Comparison of ENCODE assay signal across 9 cellular contexts in genomic region chrX:71622347-71623104, GRCh38. TPM values are rescaled to one million over a fixed set of nuclear protein-coding genes. Genes with fewer than 3 reads are reported as not detected.
A peak's percentile ranks its signal among the peaks of the same experiment; 100 is the strongest.
DNase-seq lines count a peak whose midpoint lies in the region; ATAC-seq and TF ChIP-seq lines count a peak whose summit lies in the region.
"Had no signal": no experiment of that assay in that cellular context is flagged by ENCODE, and none has a peak within 500 bp of the region (broad histone marks: within the 10 kb centered on the region; RNA-seq: fewer than 3 reads in every experiment).

No MANE protein-coding gene starts in this region.

- H3K4me1 Mint-ChIP-seq in activated CD8-positive, alpha-beta T cell treated with anti-CD3 and anti-CD28 coated beads for 36 hours (ENCODE audit: low read depth) = peaks cover 56% of the 10 kb centered on the region

- H3K4me1 ChIP-seq in duodenal mucosa (ENCODE audit: control insufficient read depth in 1 of 2, insufficient read depth in 2 of 2, low read length in 2 of 2) (peaks cover 62 to 67% of the 10 kb centered on the region in 2 donors), mesenchymal stem cell (ENCODE audit: control insufficient read depth, insufficient read depth, low read depth, low read length) (peaks cover 10% of the 10 kb centered on the region)

- H3K18ac ChIP-seq in mesenchymal stem cell (ENCODE audit: low read depth in 1 of 2, low read length in 2 of 2) = peak overlapping the region in 1 of 2 experiments; percentile 34

- peak; percentile 64 for DNase-seq in GM10248 (ENCODE audit: extremely low spot score)
- DNase-seq in H7 = peak; percentile 83
- peak; percentile 31 for DNase-seq in NAMALWA (ENCODE audit: low spot score)
- peak; percentile 88 for DNase-seq in activated CD8-positive, alpha-beta T cell treated with anti-CD3 and anti-CD28 coated beads for 36 hours
- peak; percentile 64 for DNase-seq in mesenchymal stem cell
- peak; percentile 58 to 66 for DNase-seq in stimulated activated CD8-positive, alpha-beta memory T cell treated with anti-CD3 and anti-CD28 coated beads, Interleukin-7, amount 100 ng/mL, for 48 hours (ENCODE audit: extremely low read depth in 1 of 2, low read depth in 1 of 2)

- H3K36me3 ChIP-seq in H7 (replicated peaks; ENCODE audit: control insufficient read depth, insufficient read depth, low read length) (no peaks in the 10 kb centered on the region), duodenal mucosa (ENCODE audit: control insufficient read depth in 1 of 2, insufficient read depth in 2 of 2, low read length in 2 of 2) (no peaks in the 10 kb centered on the region), mesenchymal stem cell (ENCODE audit: control insufficient read depth in 1 of 2, insufficient read depth in 2 of 2, low read depth in 1 of 2, low read length in 2 of 2) (peaks cover 0 to 23% of the 10 kb centered on the region in 2 experiments)

- H3K4me2 ChIP-seq in mesenchymal stem cell (ENCODE audit: low read length, poor library complexity, severe bottlenecking) = no peak overlapping the region

- no peak overlapping the region for H2BK12ac ChIP-seq in mesenchymal stem cell (ENCODE audit: low read length in 2 of 2)

- peaks cover 14% of the 10 kb centered on the region for H3K36me3 Mint-ChIP-seq in activated CD8-positive, alpha-beta T cell treated with anti-CD3 and anti-CD28 coated beads for 36 hours (ENCODE audit: low read depth)

- ATAC-seq in activated CD8-positive, alpha-beta T cell treated with anti-CD3 and anti-CD28 coated beads for 36 hours = peak; percentile 63
- ATAC-seq in HG02884 (IDR thresholded peaks at IDR 0.05; ENCODE audit: unreplicated experiment) = no peak

- H2AK5ac ChIP-seq in mesenchymal stem cell (ENCODE audit: low read length, severe bottlenecking) = no peak overlapping the region

- H3K9ac ChIP-seq in duodenal mucosa (ENCODE audit: low read depth in 1 of 2, low read length in 2 of 2) = peak overlapping the region; percentile 51 to 66
- H3K9ac ChIP-seq in mesenchymal stem cell (ENCODE audit: low read length) = peak overlapping the region; percentile 80

- H3K27me3 ChIP-seq in H7 (ENCODE audit: control insufficient read depth, insufficient read depth, low read length) = no peaks in the 10 kb centered on the region
- no peaks in the 10 kb centered on the region for H3K27me3 ChIP-seq in duodenal mucosa (ENCODE audit: control insufficient read depth in 1 of 2, insufficient read depth in 2 of 2, low read length in 2 of 2)
- H3K27me3 ChIP-seq in mesenchymal stem cell (ENCODE audit: control insufficient read depth in 1 of 2, insufficient read depth in 1 of 2, low read length in 2 of 2) = no peaks in the 10 kb centered on the region

- H2BK120ac ChIP-seq in mesenchymal stem cell (ENCODE audit: low read depth, low read length) = no peak overlapping the region

- intact Hi-C loops in activated CD8-positive, alpha-beta T cell treated with anti-CD3 and anti-CD28 coated beads for 36 hours (cut with micrococcal nuclease) = no loop called here

- H3K4me3 Mint-ChIP-seq in activated CD8-positive, alpha-beta T cell treated with anti-CD3 and anti-CD28 coated beads for 36 hours = peak overlapping the region; percentile 67

- POLR2A ChIA-PET in GM10248 (lab: Yijun Ruan, JAX) = interaction anchor here (0.5 to 0.9 kb wide), 2 partner anchors 257 to 504 kb away, joined by 5 to 9 read pairs; partner anchors contain the start of genes MED12 and TAF1
- POLR2A ChIA-PET in activated CD8-positive, alpha-beta T cell treated with anti-CD3 and anti-CD28 coated beads for 36 hours (lab: Charles Lee) = interaction anchor here (0.6 to 2.3 kb wide), 9 partner anchors 9 to 119 kb away, joined by 3 to 16 read pairs (median 3); partner anchors contain the start of gene OGT

- no peak overlapping the region for H2BK15ac ChIP-seq in mesenchymal stem cell (ENCODE audit: low read depth, poor library complexity, severe bottlenecking)

- no peak overlapping the region for H3K23ac ChIP-seq in mesenchymal stem cell (ENCODE audit: low read length in 2 of 2)

- peak overlapping the region; percentile 51 for H2AFZ ChIP-seq in mesenchymal stem cell (ENCODE audit: low read depth, low read length)

- peak overlapping the region; percentile 75 for H4K8ac ChIP-seq in mesenchymal stem cell (ENCODE audit: low read length)

- 53% methylated on average over 13 of the region's 15 CpGs for WGBS in mesenchymal stem cell

- H3K9me3 Mint-ChIP-seq in activated CD8-positive, alpha-beta T cell treated with anti-CD3 and anti-CD28 coated beads for 36 hours = peaks cover 3% of the 10 kb centered on the region

- no peaks in the 10 kb centered on the region for H3K27me3 Mint-ChIP-seq in activated CD8-positive, alpha-beta T cell treated with anti-CD3 and anti-CD28 coated beads for 36 hours

- peaks cover 1% of the 10 kb centered on the region for H3K79me1 ChIP-seq in mesenchymal stem cell (replicated peaks; ENCODE audit: low read length, poor library complexity, severe bottlenecking)

- H4K91ac ChIP-seq in mesenchymal stem cell (ENCODE audit: low read length) = no peak overlapping the region

- no peak overlapping the region for H2BK5ac ChIP-seq in mesenchymal stem cell (ENCODE audit: low read depth, low read length, poor library complexity, severe bottlenecking)

- H3K14ac ChIP-seq in mesenchymal stem cell (ENCODE audit: low read length in 2 of 2) = no peak overlapping the region

- CTCF ChIA-PET in GM10248 (lab: Yijun Ruan, JAX) = interaction anchor here (0.8 to 2.7 kb wide), 5 partner anchors 10 to 58 kb away, joined by 3 to 13 read pairs (median 3); no protein-coding TSS in a partner anchor
- CTCF ChIA-PET in activated CD8-positive, alpha-beta T cell treated with anti-CD3 and anti-CD28 coated beads for 36 hours (lab: Charles Lee) = interaction anchor here (0.8 to 1.8 kb wide), 7 partner anchors 14 to 29 kb away, joined by 3 to 5 read pairs (median 3); no protein-coding TSS in a partner anchor

- peak overlapping the region in 1 of 2 experiments; percentile 49 for H3K4ac ChIP-seq in mesenchymal stem cell (ENCODE audit: low read depth in 1 of 2, low read length in 2 of 2)

- H3K27ac Mint-ChIP-seq in activated CD8-positive, alpha-beta T cell treated with anti-CD3 and anti-CD28 coated beads for 36 hours = peak overlapping the region; percentile 89

- no peak for TF ChIP-seq CTCF in GM10248 (IDR thresholded peaks at IDR 0.05; ENCODE audit: control extremely low read depth, extremely low read depth, low read depth, missing control alignments)
- no peak for TF ChIP-seq CTCF in activated CD8-positive, alpha-beta T cell treated with anti-CD3 and anti-CD28 coated beads for 36 hours (IDR thresholded peaks at IDR 0.05)

- no peak overlapping the region for H3K4me3 ChIP-seq in H7 (ENCODE audit: insufficient read depth, low read depth, low read length)
- H3K4me3 ChIP-seq in duodenal mucosa (ENCODE audit: low read depth in 1 of 2, low read length in 2 of 2) = peak overlapping the region; percentile 5 to 28
- H3K4me3 ChIP-seq in mesenchymal stem cell (ENCODE audit: insufficient read depth in 1 of 2, low read depth in 1 of 2, low read length in 2 of 2) = no peak overlapping the region

- peak overlapping the region; percentile 81 for H3K27ac ChIP-seq in duodenal mucosa (ENCODE audit: low read depth, low read length)
- peak overlapping the region; percentile 38 for H3K27ac ChIP-seq in mesenchymal stem cell (ENCODE audit: low read length, poor library complexity, severe bottlenecking)
- H3K27ac ChIP-seq: epithelial cell of prostate had no signal

- H3K9me3 ChIP-seq in duodenal mucosa (ENCODE audit: control insufficient read depth in 1 of 2, low read length in 2 of 2) (no peaks in the 10 kb centered on the region), mesenchymal stem cell (ENCODE audit: control insufficient read depth, low read length) (no peaks in the 10 kb centered on the region)

RNA-seq across cellular contexts. Expression of gene CXCR3, which starts 4.2 kb away (rescaled TPM):
- total RNA-seq in H7 (2014; rRNA removed; shearing (Covaris generic)) = not detected in 2 replicates
- total RNA-seq in activated CD8-positive, alpha-beta T cell treated with anti-CD3 and anti-CD28 coated beads for 36 hours = 10 to 100 TPM; 42.4 to 43.8 TPM
- polyA plus RNA-seq in mesenchymal stem cell (2013, experiment 1 of 2) = not detected
- not detected for polyA plus RNA-seq in mesenchymal stem cell (2013, experiment 2 of 2)

RNA-seq across cellular contexts. Expression of gene GCNA, which starts 44.3 kb away (rescaled TPM):
- total RNA-seq in H7 (2014; rRNA removed; shearing (Covaris generic)) = 0.55 and 1.1 TPM in 2 replicates
- total RNA-seq in activated CD8-positive, alpha-beta T cell treated with anti-CD3 and anti-CD28 coated beads for 36 hours = 1 to 10 TPM; 3.5 to 5.1 TPM
- 0.64 TPM for polyA plus RNA-seq in mesenchymal stem cell (2013, experiment 1 of 2)
- 0.56 TPM for polyA plus RNA-seq in mesenchymal stem cell (2013, experiment 2 of 2)

Comparison
In these comparisons a context has a peak if more than half of its experiments do, and no peak if none do; other contexts are left out.
1. DNase-seq: peak in every context shown above with its lines; median percentile 88 in activated CD8-positive, alpha-beta T cell treated with anti-CD3 and anti-CD28 coated beads for 36 hours; 83 in H7; 64 in GM10248; 64 in mesenchymal stem cell; 62 in stimulated activated CD8-positive, alpha-beta memory T cell treated with anti-CD3 and anti-CD28 coated beads, Interleukin-7, amount 100 ng/mL, for 48 hours; 31 in NAMALWA.
2. H3K4me3 ChIP-seq: peak in duodenal mucosa (2 of 2); none in H7 (single experiment) and mesenchymal stem cell (0 of 2).
3. RNA of gene CXCR3, which starts 4.2 kb away (total RNA-seq): 42.4 to 43.8 TPM in activated CD8-positive, alpha-beta T cell treated with anti-CD3 and anti-CD28 coated beads for 36 hours; not detected in H7; every median in the first group is over 10 times any median in the second.